ENCODE assay signal across 35 cellular contexts in genomic region chr15:71425388-71425787, GRCh38.
"Had no signal": no experiment of that assay in that cellular context is flagged by ENCODE, and none has a peak within 500 bp of the region (broad histone marks: within the 10 kb centered on the region; RNA-seq: fewer than 3 reads in every experiment).

No MANE protein-coding gene starts in this region.

- H3K4me3 ChIP-seq: MG63, Peyer's patch, SJSA1 had no signal

- H3K27me3 ChIP-seq: brain microvascular endothelial cell, MG63, Peyer's patch, SJSA1 had no signal

- ATAC-seq: activated T-cell treated with anti-CD3 and anti-CD28 coated beads, Interleukin-2, amount 50 U/mL, for 72 hours; activated T-helper 17 cell treated with anti-CD3 and anti-CD28 coated beads, Interleukin-2, amount 50 U/mL, for 72 hours had no signal

- H3K4me1 ChIP-seq: Peyer's patch, SJSA1 had no signal

- H3K4me3 Mint-ChIP-seq: activated CD4-positive, alpha-beta memory T cell treated with anti-CD3 and anti-CD28 coated beads for 36 hours; activated naive CD8-positive, alpha-beta T cell treated with anti-CD3 and anti-CD28 coated beads for 36 hours; activated T-cell treated with anti-CD3 and anti-CD28 coated beads, Interleukin-2, amount 50 U/mL, for 72 hours; activated T-helper 17 cell treated with anti-CD3 and anti-CD28 coated beads, Interleukin-2, amount 50 U/mL, for 72 hours; T-helper 1 cell treated with Interleukin-12 subunit alpha and Interleukin-12 subunit beta and Interleukin-4 antibody, amounts not matched to agents 30 μg/mL and 1 μg/mL, for 36 hours; T-helper 2 cell treated with Interferon-gamma antibody and Interleukin-4, amounts not matched to agents 5 μg/mL and 100 μg/mL, for 36 hours had no signal

- H3K9me3 ChIP-seq: MG63, Peyer's patch, SJSA1, SK-N-SH had no signal

- H3K27me3 Mint-ChIP-seq: activated naive CD8-positive, alpha-beta T cell treated with anti-CD3 and anti-CD28 coated beads for 36 hours had no signal

- H3K9me3 Mint-ChIP-seq: activated CD4-positive, alpha-beta memory T cell treated with anti-CD3 and anti-CD28 coated beads for 36 hours; T-helper 1 cell treated with Interleukin-12 subunit alpha and Interleukin-12 subunit beta and Interleukin-4 antibody, amounts not matched to agents 30 μg/mL and 1 μg/mL, for 36 hours; T-helper 2 cell treated with Interferon-gamma antibody and Interleukin-4, amounts not matched to agents 5 μg/mL and 100 μg/mL, for 36 hours had no signal

- H3K9ac ChIP-seq: SK-N-SH had no signal

- H3K27ac ChIP-seq: brain microvascular endothelial cell, Peyer's patch, RWPE1, SJSA1 had no signal

- H3K36me3 ChIP-seq: brain microvascular endothelial cell, MG63, Peyer's patch, SJSA1 had no signal

- H3K27ac Mint-ChIP-seq: activated CD4-positive, alpha-beta memory T cell treated with anti-CD3 and anti-CD28 coated beads for 36 hours; activated naive CD8-positive, alpha-beta T cell treated with anti-CD3 and anti-CD28 coated beads for 36 hours; activated T-cell treated with anti-CD3 and anti-CD28 coated beads, Interleukin-2, amount 50 U/mL, for 72 hours; activated T-helper 17 cell treated with anti-CD3 and anti-CD28 coated beads, Interleukin-2, amount 50 U/mL, for 72 hours; T-helper 2 cell treated with Interferon-gamma antibody and Interleukin-4, amounts not matched to agents 5 μg/mL and 100 μg/mL, for 36 hours had no signal

- DNase-seq: activated CD4-positive, alpha-beta memory T cell treated with anti-CD3 and anti-CD28 coated beads for 36 hours; activated CD4-positive, alpha-beta T cell treated with anti-CD3 and anti-CD28 coated beads, Interleukin-2, amount 50 U/mL, for 1 hour; activated CD8-positive, alpha-beta memory T cell treated with anti-CD3 and anti-CD28 coated beads, Interleukin-2, amount 50 U/mL, for 4 hours; activated effector memory CD4-positive, alpha-beta T cell treated with anti-CD3 and anti-CD28 coated beads, Interleukin-2, amount 50 U/mL, for 16 hours; activated naive CD4-positive, alpha-beta T cell; activated naive CD4-positive, alpha-beta T cell treated with anti-CD3 and anti-CD28 coated beads, Interleukin-2, amount 50 U/mL, for 16 hours; activated naive CD8-positive, alpha-beta T cell treated with anti-CD3 and anti-CD28 coated beads for 36 hours; activated T-cell treated with anti-CD3 and anti-CD28 coated beads, Interleukin-2, amount 50 U/mL, for 1 hour; activated T-cell treated with anti-CD3 and anti-CD28 coated beads, Interleukin-2, amount 50 U/mL, for 72 hours; amniotic stem cell; aorta; brain microvascular endothelial cell; central memory CD4-positive, alpha-beta T cell; Karpas-422; KBM-7; MG63; NCI-H1048; NCI-H1105 treated with DMSO at 0.1 percent for 48 hours; NCI-H1436; NCI-H1694; NCI-H1930; NCI-H2081 treated with DMSO at 0.1 percent for 48 hours; NCI-H226; NCI-H446 treated with DMSO at 0.1 percent for 48 hours; NCI-H524; NCI-H69; NCI-H82; Peyer's patch; SHP77; SK-N-SH had no signal

- H3K36me3 Mint-ChIP-seq: activated CD4-positive, alpha-beta memory T cell treated with anti-CD3 and anti-CD28 coated beads for 36 hours; activated naive CD8-positive, alpha-beta T cell treated with anti-CD3 and anti-CD28 coated beads for 36 hours had no signal

- H3K4me1 Mint-ChIP-seq: activated T-helper 17 cell treated with anti-CD3 and anti-CD28 coated beads, Interleukin-2, amount 50 U/mL, for 72 hours had no signal

- H3K9me2 ChIP-seq: SK-N-SH had no signal

- H3K4me2 ChIP-seq: SK-N-SH had no signal
